In genomic region chr1:214686497-214686896, GRCh38 we compare ENCODE assay signal across 7 cellular contexts.
"Had no signal": no experiment of that assay in that cellular context is flagged by ENCODE, and none has a peak within 500 bp of the region (broad histone marks: within the 10 kb centered on the region; RNA-seq: fewer than 3 reads in every experiment).

No MANE protein-coding gene starts in this region.

- H3K9ac ChIP-seq: KMS-11 had no signal

- H3K4me1 Mint-ChIP-seq: IgD-negative memory B cell had no signal

- H3K27ac ChIP-seq: HL-60, KMS-11 had no signal

- H3K36me3 Mint-ChIP-seq: IgD-negative memory B cell had no signal

- FAIRE-seq: HepG2, HTR-8/SVneo had no signal

- H3K9me3 Mint-ChIP-seq: IgD-negative memory B cell had no signal

- H3K4me2 ChIP-seq: KMS-11 had no signal

- H3K27ac Mint-ChIP-seq: IgD-negative memory B cell had no signal

- H3K4me3 Mint-ChIP-seq: IgD-negative memory B cell had no signal

- DNase-seq: KBM-7, KG1 had no signal

- ATAC-seq: HepG2 had no signal
